In genomic region chr1:188669715-188670114, GRCh38 we compare ENCODE assay signal across 14 cellular contexts.
DNase-seq lines count a peak whose midpoint lies in the region; ATAC-seq and TF ChIP-seq lines count a peak whose summit lies in the region.
"Had no signal": no experiment of that assay in that cellular context is flagged by ENCODE, and none has a peak within 500 bp of the region (broad histone marks: within the 10 kb centered on the region; RNA-seq: fewer than 3 reads in every experiment).

No MANE protein-coding gene starts in this region.

- H3K36me3 ChIP-seq in suprapubic skin: no peaks in the 10 kb centered on the region
- H3K36me3 ChIP-seq in CD8-positive, alpha-beta memory T cell (ENCODE audit: insufficient read depth, low read length): no peaks in the 10 kb centered on the region

- CTCF ChIA-PET in CD8-positive, alpha-beta memory T cell (lab: Charles Lee): no interaction called here

- no peak for TF ChIP-seq POLR2A in suprapubic skin (IDR thresholded peaks at IDR 0.05)

- WGBS in suprapubic skin: 20% methylated on average over 2 of the region's 2 CpGs

- no peak for TF ChIP-seq CTCF in suprapubic skin (IDR thresholded peaks at IDR 0.05)

- H3K4me1 ChIP-seq in suprapubic skin: no peaks in the 10 kb centered on the region
- no peaks in the 10 kb centered on the region for H3K4me1 ChIP-seq in CD8-positive, alpha-beta memory T cell (ENCODE audit: insufficient read depth, low read length)

- peak; percentile 57 for DNase-seq in DMS79 (lab: John Stamatoyannopoulos, UW)
- DNase-seq in NCI-H1105 (lab: John Stamatoyannopoulos, UW): peak; percentile 60
- peak; percentile 25 for DNase-seq in glomerular visceral epithelial cell (ENCODE audit: extremely low spot score)
- no peak for DNase-seq in Kasumi-1 (lab: John Stamatoyannopoulos, UW)
- DNase-seq in suprapubic skin (ENCODE audit: low spot score in 2 of 2): no peak
- DNase-seq in CD8-positive, alpha-beta memory T cell: no peak
- DNase-seq in DMS153 treated with DMSO at 0.1 percent for 48 hours (lab: John Stamatoyannopoulos, UW; ENCODE audit: unreplicated experiment): no peak
- DNase-seq: activated CD4-positive, CD25-positive, alpha-beta regulatory T cell; activated T-cell treated with anti-CD3 and anti-CD28 coated beads, Interleukin-2, amount 50 U/mL, for 1 hour; left cardiac atrium; natural killer cell had no signal

- H3K27ac Mint-ChIP-seq in CD8-positive, alpha-beta memory T cell: no peak overlapping the region
- H3K27ac Mint-ChIP-seq: CD14-positive monocyte, natural killer cell had no signal

- H3K4me3 ChIP-seq in suprapubic skin: no peak overlapping the region
- H3K4me3 ChIP-seq in CD8-positive, alpha-beta memory T cell (ENCODE audit: low read length): no peak overlapping the region

- no peaks in the 10 kb centered on the region for H3K36me3 Mint-ChIP-seq in CD8-positive, alpha-beta memory T cell
- H3K36me3 Mint-ChIP-seq: CD14-positive monocyte, natural killer cell had no signal

- no peaks in the 10 kb centered on the region for H3K9me3 ChIP-seq in suprapubic skin
- no peaks in the 10 kb centered on the region for H3K9me3 ChIP-seq in CD8-positive, alpha-beta memory T cell (ENCODE audit: low read length)

- no peak overlapping the region for H3K27ac ChIP-seq in suprapubic skin
- no peak overlapping the region for H3K27ac ChIP-seq in CD8-positive, alpha-beta memory T cell (ENCODE audit: low read depth, low read length)

- POLR2A ChIA-PET in CD8-positive, alpha-beta memory T cell (lab: Charles Lee): no interaction called here

- H3K27me3 Mint-ChIP-seq in CD8-positive, alpha-beta memory T cell: peaks cover 0 to 1% of the 10 kb centered on the region in 2 donors

- ATAC-seq in SK-N-SH treated with all-trans-retinoic acid at 6 μM for 48 hours: peak; percentile 89
- ATAC-seq: left cardiac atrium, natural killer cell, sciatic nerve had no signal

- peaks cover 9 to 45% (median 26%) of the 10 kb centered on the region in 5 donors for H3K9me3 Mint-ChIP-seq in CD8-positive, alpha-beta memory T cell

- H3K27me3 ChIP-seq in suprapubic skin: no peaks in the 10 kb centered on the region
- no peaks in the 10 kb centered on the region for H3K27me3 ChIP-seq in CD8-positive, alpha-beta memory T cell (ENCODE audit: insufficient read depth, low read length, poor library complexity, severe bottlenecking)

- no peak overlapping the region for H3K4me3 Mint-ChIP-seq in CD8-positive, alpha-beta memory T cell
- H3K4me3 Mint-ChIP-seq: CD14-positive monocyte, natural killer cell had no signal

- no peak for TF ChIP-seq EP300 in suprapubic skin (IDR thresholded peaks at IDR 0.05)

- H3K4me1 Mint-ChIP-seq in CD8-positive, alpha-beta memory T cell: no peaks in the 10 kb centered on the region
- H3K4me1 Mint-ChIP-seq: CD14-positive monocyte, natural killer cell had no signal

TF ChIP-seq in SK-N-SH treated with all-trans-retinoic acid at 6 μM for 48 hours, 23 proteins besides CTCF, POLR2A, EP300 and RAD21:
- no peak for TF ChIP-seq ARNTL (CRISPR knock-in tag; IDR thresholded peaks at IDR 0.05; ENCODE audit: borderline replicate concordance, low read depth)
- TF ChIP-seq OSR1 (CRISPR knock-in tag; IDR thresholded peaks at IDR 0.05): peak; percentile 69; the same call in 1 of the 2 replicates
- no peak; the same call in 1 of the 2 replicates for TF ChIP-seq RARB (CRISPR knock-in tag; IDR thresholded peaks at IDR 0.05)
- TF ChIP-seq ZC3H10 (CRISPR knock-in tag; IDR thresholded peaks at IDR 0.05): peak; percentile 68; the same call in 1 of the 2 replicates

Comparison
In these comparisons a context has a peak if more than half of its experiments do, and no peak if none do; other contexts are left out.
1. DNase-seq: peak in DMS79 (single experiment), NCI-H1105 (single experiment) and glomerular visceral epithelial cell (single experiment); none in Kasumi-1 (0 of 2), suprapubic skin (0 of 2), CD8-positive, alpha-beta memory T cell (0 of 5) and DMS153 treated with DMSO at 0.1 percent for 48 hours (single experiment).